Comparison of ENCODE assay signal across 35 cellular contexts in genomic region chr5:158283341-158283740, GRCh38.
"Had no signal": no experiment of that assay in that cellular context is flagged by ENCODE, and none has a peak within 500 bp of the region (broad histone marks: within the 10 kb centered on the region; RNA-seq: fewer than 3 reads in every experiment).

No MANE protein-coding gene starts in this region.

- H3K27me3 ChIP-seq: brain microvascular endothelial cell had no signal

- H3K4me3 ChIP-seq: PC-9 had no signal

- DNase-seq: activated B cell treated with CpG ODN at 0.5 μM for 24 hours; activated CD4-positive, alpha-beta memory T cell treated with anti-CD3 and anti-CD28 coated beads for 36 hours; activated CD4-positive, alpha-beta T cell treated with anti-CD3 and anti-CD28 coated beads for 4 hours; activated CD4-positive, alpha-beta T cell treated with anti-CD3 and anti-CD28 coated beads, Interleukin-2, amount 50 U/mL, for 1 hour; activated CD4-positive, CD25-positive, alpha-beta regulatory T cell treated with anti-CD3 and anti-CD28 coated beads, Interleukin-2, amount 50 U/mL, for 72 hours; activated CD8-positive, alpha-beta memory T cell treated with anti-CD3 and anti-CD28 coated beads for 24 hours; activated CD8-positive, alpha-beta memory T cell treated with anti-CD3 and anti-CD28 coated beads, Interleukin-2, amount 10 ng/mL, durations not matched to agents 7 days and 5 days; activated CD8-positive, alpha-beta memory T cell treated with anti-CD3 and anti-CD28 coated beads, Interleukin-2, amount 50 U/mL, for 48 hours; activated effector memory CD4-positive, alpha-beta T cell treated with Interleukin-2 at 50 U/mL for 16 hours; activated naive CD4-positive, alpha-beta T cell treated with anti-CD3 and anti-CD28 coated beads, Interleukin-2, amount 10 ng/mL, durations not matched to agents 7 days and 5 days; activated naive CD8-positive, alpha-beta T cell treated with anti-CD3 and anti-CD28 coated beads, Interleukin-2, amount 50 U/mL, for 24 hours; activated T-cell treated with anti-CD3 and anti-CD28 coated beads, Interleukin-2, amount 50 U/mL, for 48 hours; amniotic stem cell; aorta; brain microvascular endothelial cell; central memory CD4-positive, alpha-beta T cell; Karpas-422; NCI-H1048; NCI-H1105 treated with DMSO at 0.1 percent for 48 hours; NCI-H1436; NCI-H1694; NCI-H1930; NCI-H2081 treated with DMSO at 0.1 percent for 48 hours; NCI-H345; NCI-H524 treated with DMSO at 0.1 percent for 48 hours; PC-9; SIG-M5; SW 1271; T-helper 1 cell; T-helper 2 cell; T-helper 9 cell had no signal

- H3K4me2 ChIP-seq: PC-9 had no signal

- H3K27ac ChIP-seq: brain microvascular endothelial cell, PC-9, RWPE1, VCaP had no signal

- H3K36me3 ChIP-seq: brain microvascular endothelial cell had no signal

- ATAC-seq: activated CD8-positive, alpha-beta memory T cell treated with anti-CD3 and anti-CD28 coated beads, Interleukin-2, amount 10 ng/mL, durations not matched to agents 7 days and 5 days; activated naive CD8-positive, alpha-beta T cell treated with anti-CD3 and anti-CD28 coated beads, Interleukin-2, amount 50 U/mL, for 24 hours; Right ventricle myocardium inferior; SK-N-SH treated with all-trans-retinoic acid at 6 μM for 48 hours had no signal

- H2AFZ ChIP-seq: PC-9 had no signal
